In the genomic region with DNA sequence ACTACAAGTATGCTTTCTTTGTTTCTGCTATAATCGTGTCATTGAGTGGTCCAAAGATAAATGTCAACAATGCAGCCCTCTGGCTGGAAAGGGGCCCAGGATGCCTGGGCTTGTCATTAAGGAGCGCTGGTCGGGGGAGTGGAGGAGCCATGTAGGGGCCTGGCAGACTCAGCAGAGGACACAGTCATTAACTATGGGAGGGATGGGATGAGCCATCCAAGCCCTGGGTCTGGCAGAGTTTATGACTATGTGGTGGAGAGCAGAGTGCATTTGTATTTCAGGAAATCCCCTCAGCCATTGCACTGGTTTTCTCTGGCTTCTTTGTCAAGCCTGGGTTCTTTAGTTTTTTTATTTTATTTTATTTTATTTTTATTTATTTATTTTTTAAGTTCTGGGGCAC, we compare ENCODE assay signal across 21 cellular contexts.
"Had no signal": no experiment of that assay in that cellular context is flagged by ENCODE, and none has a peak within 500 bp of the region (broad histone marks: within the 10 kb centered on the region; RNA-seq: fewer than 3 reads in every experiment).

No MANE protein-coding gene starts in this region.

- DNase-seq: colonic mucosa; erythroblast; foreskin melanocyte; heart left ventricle; hypothalamus; left colon; naive thymus-derived CD8-positive, alpha-beta T cell; psoas muscle; retina; right lobe of liver; spleen; stimulated activated CD4-positive, alpha-beta T cell treated with anti-CD3 and anti-CD28 coated beads, Interleukin-15, amount 100 ng/mL, for 24 hours; stimulated activated CD4-positive, alpha-beta T cell treated with anti-CD3 and anti-CD28 coated beads, Interleukin-1b, Interleukin-23, amount 100 ng/mL, for 48 hours; stimulated activated CD4-positive, alpha-beta T cell treated with anti-CD3 and anti-CD28 coated beads, Interleukin-4, amount 100 ng/mL, for 24 hours; upper lobe of right lung had no signal

- H3K27me3 ChIP-seq: colonic mucosa, heart left ventricle, neutrophil, right lobe of liver, tibial nerve, upper lobe of right lung, vagina had no signal

- FAIRE-seq: endothelial cell of umbilical vein, islet of Langerhans had no signal

- H3K27ac ChIP-seq: colonic mucosa, heart left ventricle, neutrophil, psoas muscle, right lobe of liver, spleen, tibial nerve, upper lobe of right lung, vagina had no signal

- ATAC-seq: heart left ventricle; left colon; naive thymus-derived CD8-positive, alpha-beta T cell; psoas muscle; right lobe of liver; stimulated activated memory B cell treated with anti-CD40 and anti-IgM and Interleukin-4, amounts not matched to agents 10 μg/mL and 1 μg/mL and 100 μg/mL, for 72 hours; upper lobe of right lung had no signal

- H3K4me1 ChIP-seq: colonic mucosa, psoas muscle, right lobe of liver, spleen, tibial nerve, upper lobe of right lung, vagina had no signal
